In genomic region chr14:76891436-76891835, GRCh38 we compare ENCODE assay signal across 19 cellular contexts.
DNase-seq lines count a peak whose midpoint lies in the region; ATAC-seq and TF ChIP-seq lines count a peak whose summit lies in the region.
"Had no signal": no experiment of that assay in that cellular context is flagged by ENCODE, and none has a peak within 500 bp of the region (broad histone marks: within the 10 kb centered on the region; RNA-seq: fewer than 3 reads in every experiment).

No MANE protein-coding gene starts in this region.

- ATAC-seq in GM23338 (no peak), GM19397 (IDR thresholded peaks at IDR 0.05; ENCODE audit: unreplicated experiment) (no peak)
- ATAC-seq: HepG2 had no signal

- TF ChIP-seq CTCF in GM23338 (conservative IDR thresholded peaks at IDR 0.05; ENCODE audit: low read depth in 2 of 2) (no peak), Calu3 (IDR thresholded peaks at IDR 0.05; ENCODE audit: unreplicated experiment) (no peak)

- no peak overlapping the region for H3K4me2 ChIP-seq in GM23338

- H3K27ac ChIP-seq in GM23338 (ENCODE audit: low read depth) (no peak overlapping the region), substantia nigra (ENCODE audit: low read depth, low read length, poor library complexity, severe bottlenecking) (no peak overlapping the region)
- H3K27ac ChIP-seq: C4-2B had no signal

- no peaks in the 10 kb centered on the region for H3K36me3 ChIP-seq in GM23338 (ENCODE audit: insufficient read depth)

- BruUV-seq in Calu3 (replicated peaks; lab: Mats Ljungman, UMichigan), result no TSS peak

- no peaks in the 10 kb centered on the region for H3F3A ChIP-seq in GM23338 (replicated peaks; ENCODE audit: low read depth)

- H3K27me3 Mint-ChIP-seq in GM23338 (ENCODE audit: insufficient read depth, low read depth, poor library complexity) (peaks cover 6% of the 10 kb centered on the region), Calu3 (ENCODE audit: unreplicated experiment) (peaks cover 36% of the 10 kb centered on the region)
- H3K27me3 Mint-ChIP-seq: CD4-positive, alpha-beta T cell had no signal

- peak overlapping the region; percentile 66 for H2AFZ ChIP-seq in GM23338

- CTCF ChIA-PET in Calu3 (lab: Charles Lee), result interaction anchor here (0.6 kb wide), 1 partner anchor 199 kb away, joined by 4 read pairs; no protein-coding TSS in a partner anchor

- no peak overlapping the region for H3K4me3 Mint-ChIP-seq in GM23338
- no peak overlapping the region for H3K4me3 Mint-ChIP-seq in Calu3 (ENCODE audit: low read depth, unreplicated experiment)
- H3K4me3 Mint-ChIP-seq: CD4-positive, alpha-beta T cell; IgD-negative memory B cell had no signal

- H3K9me3 Mint-ChIP-seq in GM23338 (peaks cover 4% of the 10 kb centered on the region; the same call in 1 of the 3 replicates), Calu3 (ENCODE audit: low read depth, unreplicated experiment) (peaks cover 3% of the 10 kb centered on the region)
- H3K9me3 Mint-ChIP-seq: CD4-positive, alpha-beta T cell had no signal

- H3K79me2 ChIP-seq in GM23338 (replicated peaks; ENCODE audit: insufficient read depth), result no peaks in the 10 kb centered on the region

- H3K9me2 ChIP-seq in GM23338 (ENCODE audit: insufficient read depth), result peaks cover 6% of the 10 kb centered on the region; the same call in 1 of the 2 replicates

- H3K4me1 Mint-ChIP-seq in GM23338, result peaks cover 2% of the 10 kb centered on the region; the same call in 2 of the 3 replicates
- no peaks in the 10 kb centered on the region for H3K4me1 Mint-ChIP-seq in Calu3 (ENCODE audit: low read depth, unreplicated experiment)
- H3K4me1 Mint-ChIP-seq: IgD-negative memory B cell had no signal

- no peak overlapping the region for H3K27ac Mint-ChIP-seq in GM23338
- no peak overlapping the region for H3K27ac Mint-ChIP-seq in Calu3 (ENCODE audit: unreplicated experiment)
- H3K27ac Mint-ChIP-seq: CD4-positive, alpha-beta T cell; IgD-negative memory B cell had no signal

- no peaks in the 10 kb centered on the region for H3K27me3 ChIP-seq in GM23338 (ENCODE audit: insufficient read depth)

- H4K20me1 ChIP-seq in GM23338 (replicated peaks; ENCODE audit: insufficient read depth), result no peaks in the 10 kb centered on the region

- DNase-seq in EH (ENCODE audit: low read depth) (peak; percentile 59), GM23338 (ENCODE audit: low spot score) (no peak), M059J (ENCODE audit: low read depth) (peak; percentile 60), amniotic epithelial cell (ENCODE audit: low read depth) (peak; percentile 11), NCI-H82 (lab: John Stamatoyannopoulos, UW) (no peak), Calu3 (no peak), substantia nigra (lab: John Stamatoyannopoulos, UW) (no peak)
- DNase-seq: AML-193; Caco-2; CD4-positive, alpha-beta T cell; DMS79 treated with DMSO at 0.1 percent for 48 hours; EL; HCEC 1CT; Karpas-422; KBM-7 had no signal

- intact Hi-C loops in Calu3 (cut with micrococcal nuclease; ENCODE audit: unreplicated experiment), result no loop called here

- no peaks in the 10 kb centered on the region for H3K36me3 Mint-ChIP-seq in GM23338 (ENCODE audit: low read depth)
- H3K36me3 Mint-ChIP-seq in Calu3 (ENCODE audit: insufficient read depth, unreplicated experiment), result no peaks in the 10 kb centered on the region

- H3K4me3 ChIP-seq in GM23338, result no peak overlapping the region

- no peaks in the 10 kb centered on the region for H3K4me1 ChIP-seq in GM23338 (ENCODE audit: insufficient read depth)
- H3K4me1 ChIP-seq: Caco-2 had no signal

TF ChIP-seq in GM23338, 12 proteins besides CTCF, POLR2A, EP300 and RAD21:
- no peak for TF ChIP-seq POLR2AphosphoS5 (IDR thresholded peaks at IDR 0.05; ENCODE audit: low read depth)
- no peak for TF ChIP-seq EZH2 (IDR thresholded peaks at IDR 0.05; ENCODE audit: low read depth, unreplicated experiment)
- TF ChIP-seq REST (IDR thresholded peaks at IDR 0.05; ENCODE audit: unreplicated experiment), result no peak
- TF ChIP-seq NANOG (IDR thresholded peaks at IDR 0.05; ENCODE audit: borderline replicate concordance), result no peak

Comparison
In these comparisons a context has a peak if more than half of its experiments do, and no peak if none do; other contexts are left out.
1. DNase-seq: peak in EH (single experiment), M059J (single experiment) and amniotic epithelial cell (single experiment); none in GM23338 (single experiment), NCI-H82 (single experiment), Calu3 (single experiment) and substantia nigra (0 of 49).